Comparison of ENCODE assay signal across 9 cellular contexts in genomic region chr1:201268604-201269151, GRCh38. TPM values are rescaled to one million over a fixed set of nuclear protein-coding genes. Genes with fewer than 3 reads are reported as not detected.
DNase-seq lines count a peak whose midpoint lies in the region; ATAC-seq and TF ChIP-seq lines count a peak whose summit lies in the region.
"Had no signal": no experiment of that assay in that cellular context is flagged by ENCODE, and none has a peak within 500 bp of the region (broad histone marks: within the 10 kb centered on the region; RNA-seq: fewer than 3 reads in every experiment).

No MANE protein-coding gene starts in this region.

- H3K36me3 Mint-ChIP-seq in neural progenitor cell, result no peaks in the 10 kb centered on the region
- H3K36me3 Mint-ChIP-seq in CD8-positive, alpha-beta memory T cell, result no peaks in the 10 kb centered on the region

- CTCF ChIA-PET in CD8-positive, alpha-beta memory T cell (lab: Charles Lee), result no interaction called here

- H3K79me2 ChIP-seq in neural progenitor cell (ENCODE audit: low read depth), result no peaks in the 10 kb centered on the region

- H3K4me3 ChIP-seq in dorsolateral prefrontal cortex (no peak overlapping the region), neural progenitor cell (no peak overlapping the region)
- H3K4me3 ChIP-seq in CD8-positive, alpha-beta memory T cell (ENCODE audit: low read length), result no peak overlapping the region

- H3K27me3 ChIP-seq in dorsolateral prefrontal cortex (peaks cover 0 to 13% (median 0%) of the 10 kb centered on the region in 45 donors), neural progenitor cell (no peaks in the 10 kb centered on the region)
- peaks cover 4% of the 10 kb centered on the region for H3K27me3 ChIP-seq in CD8-positive, alpha-beta memory T cell (ENCODE audit: insufficient read depth, low read length, poor library complexity, severe bottlenecking)

- H3K4me1 ChIP-seq in neural progenitor cell, result no peaks in the 10 kb centered on the region
- H3K4me1 ChIP-seq in CD8-positive, alpha-beta memory T cell (ENCODE audit: insufficient read depth, low read length), result no peaks in the 10 kb centered on the region

- no peak for ATAC-seq in GM21447 (IDR thresholded peaks at IDR 0.05; ENCODE audit: unreplicated experiment)
- no peak for ATAC-seq in HG03571 (IDR thresholded peaks at IDR 0.05; ENCODE audit: unreplicated experiment)

- H2AFZ ChIP-seq in neural progenitor cell (replicated peaks), result no peak overlapping the region

- POLR2A ChIA-PET in CD8-positive, alpha-beta memory T cell (lab: Charles Lee), result no interaction called here

- H3K27me3 Mint-ChIP-seq in neural progenitor cell (ENCODE audit: insufficient read depth, low read depth), result peaks cover 8% of the 10 kb centered on the region
- peaks cover 18 to 40% of the 10 kb centered on the region in 2 donors for H3K27me3 Mint-ChIP-seq in CD8-positive, alpha-beta memory T cell

- H3K9me3 Mint-ChIP-seq in neural progenitor cell, result no peaks in the 10 kb centered on the region
- no peaks in the 10 kb centered on the region for H3K9me3 Mint-ChIP-seq in CD8-positive, alpha-beta memory T cell
- H3K9me3 Mint-ChIP-seq: activated T-helper 2 cell treated with anti-CD3 and anti-CD28 coated beads, Interferon-gamma antibody, Interleukin-2, Interleukin-4, amounts not matched to agents 10 μg/mL and 5 μg/mL and 100 μg/mL, durations not matched to agents 14 hours and 24 hours and 36 hours had no signal

- H3K27ac Mint-ChIP-seq in neural progenitor cell, result no peak overlapping the region
- no peak overlapping the region for H3K27ac Mint-ChIP-seq in CD8-positive, alpha-beta memory T cell
- H3K27ac Mint-ChIP-seq: activated T-helper 2 cell treated with anti-CD3 and anti-CD28 coated beads, Interferon-gamma antibody, Interleukin-2, Interleukin-4, amounts not matched to agents 10 μg/mL and 5 μg/mL and 100 μg/mL, durations not matched to agents 14 hours and 24 hours and 36 hours had no signal

- intact Hi-C loops in dorsolateral prefrontal cortex (cut with DNase I), result no loop called here

- H3K27ac ChIP-seq in C4-2B (peak overlapping the region; percentile 15; the same call in 1 of the 2 replicates), dorsolateral prefrontal cortex (peak overlapping the region in 1 of 59 donors; percentile 23), neural progenitor cell (no peak overlapping the region)
- H3K27ac ChIP-seq in CD8-positive, alpha-beta memory T cell (ENCODE audit: low read depth, low read length), result no peak overlapping the region

- DNase-seq in M059J (ENCODE audit: low read depth) (peak; percentile 87), dorsolateral prefrontal cortex (peak in 8 of 10 donors; percentile 39 to 75 (median 58)), neural progenitor cell (ENCODE audit: low spot score) (peak; percentile 64), SIG-M5 treated with dmso at 0.1 percent for 504 hours (lab: John Stamatoyannopoulos, UW; ENCODE audit: unreplicated experiment) (no peak)
- DNase-seq in CD8-positive, alpha-beta memory T cell, result no peak

- no peak overlapping the region for H3K4me2 ChIP-seq in neural progenitor cell

- TF ChIP-seq CTCF in C4-2B (conservative IDR thresholded peaks at IDR 0.05) (no peak), dorsolateral prefrontal cortex (IDR thresholded peaks at IDR 0.05 in 54 of 56, conservative IDR thresholded peaks at IDR 0.05 in 2 of 56; ENCODE audit: low read depth in 1 of 56, partially characterized antibody in 56 of 56) (no peak), neural progenitor cell (IDR thresholded peaks at IDR 0.05) (no peak)

- H3K9me3 ChIP-seq in neural progenitor cell (ENCODE audit: low read depth), result no peaks in the 10 kb centered on the region
- H3K9me3 ChIP-seq in CD8-positive, alpha-beta memory T cell (ENCODE audit: low read length), result no peaks in the 10 kb centered on the region

- no peaks in the 10 kb centered on the region for H3F3A ChIP-seq in neural progenitor cell (ENCODE audit: low read depth)

- H3K4me1 Mint-ChIP-seq in neural progenitor cell, result peaks cover 8% of the 10 kb centered on the region
- no peaks in the 10 kb centered on the region for H3K4me1 Mint-ChIP-seq in CD8-positive, alpha-beta memory T cell

- H3K36me3 ChIP-seq in neural progenitor cell, result no peaks in the 10 kb centered on the region
- no peaks in the 10 kb centered on the region for H3K36me3 ChIP-seq in CD8-positive, alpha-beta memory T cell (ENCODE audit: insufficient read depth, low read length)

- H3K9ac ChIP-seq in neural progenitor cell, result no peak overlapping the region

- H3K4me3 Mint-ChIP-seq in neural progenitor cell, result no peak overlapping the region
- no peak overlapping the region for H3K4me3 Mint-ChIP-seq in CD8-positive, alpha-beta memory T cell

- no peaks in the 10 kb centered on the region for H4K20me1 ChIP-seq in neural progenitor cell (ENCODE audit: low read depth)

RNA-seq across cellular contexts. Expression of gene PKP1, which starts 14.6 kb away (rescaled TPM):
- 0.15 TPM in 1 of 2 replicates, not detected in the other for total RNA-seq in M059J (2014; rRNA removed; shearing (Covaris generic))
- total RNA-seq in dorsolateral prefrontal cortex (1 to 10 TPM in 99 of 120 experiments, under 1 TPM in 21; 0.37 to 4.1 (median 1.5) TPM), neural progenitor cell (ENCODE audit: low replicate concordance) (0.02 TPM in 1 of 2 replicates, not detected in the other)
- total RNA-seq in CD8-positive, alpha-beta memory T cell, result not detected
- not detected for polyA plus RNA-seq in CD8-positive, alpha-beta memory T cell
- total RNA-seq: activated T-helper 2 cell treated with anti-CD3 and anti-CD28 coated beads, Interferon-gamma antibody, Interleukin-2, Interleukin-4, amounts not matched to agents 10 μg/mL and 5 μg/mL and 100 μg/mL, durations not matched to agents 14 hours and 24 hours and 36 hours had no signal

Comparison
In these comparisons a context has a peak if more than half of its experiments do, and no peak if none do; other contexts are left out.
1. DNase-seq: peak in M059J (single experiment), dorsolateral prefrontal cortex (8 of 10) and neural progenitor cell (single experiment); none in SIG-M5 treated with dmso at 0.1 percent for 504 hours (single experiment) and CD8-positive, alpha-beta memory T cell (0 of 5).